In the genomic region with DNA sequence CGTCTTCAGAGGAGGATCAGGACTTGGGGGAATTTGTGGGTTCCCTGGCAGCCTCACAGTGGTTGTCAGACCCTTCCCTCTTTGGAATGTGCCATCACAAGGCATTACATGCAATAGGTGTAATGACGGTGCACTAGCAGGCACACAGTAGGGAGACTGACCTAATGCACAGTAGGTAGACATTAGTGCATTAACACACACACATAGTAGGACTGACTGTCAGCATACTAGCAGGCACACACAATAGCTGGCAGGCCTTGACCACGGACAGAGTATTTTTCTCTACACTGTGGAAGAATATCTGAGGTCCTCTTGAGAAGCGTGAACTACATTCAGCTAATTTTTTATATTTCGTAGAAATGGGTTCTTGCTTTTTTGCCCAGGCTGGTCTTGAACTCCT, we compare ENCODE assay signal across 14 cellular contexts.
"Had no signal": no experiment of that assay in that cellular context is flagged by ENCODE, and none has a peak within 500 bp of the region (broad histone marks: within the 10 kb centered on the region; RNA-seq: fewer than 3 reads in every experiment).

No MANE protein-coding gene starts in this region.

- ATAC-seq: left ventricle myocardium superior; right cardiac atrium; stimulated activated effector memory CD8-positive, alpha-beta T cell treated with anti-CD3 and anti-CD28 coated beads, Interleukin-12 subunit alpha, Interleukin-12 subunit beta, amount 100 ng/mL, for 72 hours had no signal

- H3K79me2 ChIP-seq: hepatocyte had no signal

- H3K27me3 ChIP-seq: hepatocyte, tibial nerve had no signal

- H3K36me3 ChIP-seq: tibial nerve had no signal

- H2AFZ ChIP-seq: hepatocyte had no signal

- H3K4me3 ChIP-seq: hepatocyte, tibial nerve had no signal

- H3K4me3 Mint-ChIP-seq: central memory CD8-positive, alpha-beta T cell; stimulated activated effector memory CD8-positive, alpha-beta T cell treated with anti-CD3 and anti-CD28 coated beads, Interleukin-12 subunit alpha, Interleukin-12 subunit beta, amount 100 ng/mL, for 72 hours had no signal

- H3K36me3 Mint-ChIP-seq: brain had no signal

- H3K27me3 Mint-ChIP-seq: brain; central memory CD8-positive, alpha-beta T cell had no signal

- H3K9me3 ChIP-seq: tibial nerve had no signal

- H3K27ac Mint-ChIP-seq: stimulated activated effector memory CD8-positive, alpha-beta T cell treated with anti-CD3 and anti-CD28 coated beads, Interleukin-12 subunit alpha, Interleukin-12 subunit beta, amount 100 ng/mL, for 72 hours had no signal

- H3K27ac ChIP-seq: epithelial cell of prostate, hepatocyte had no signal

- H3K9me3 Mint-ChIP-seq: central memory CD8-positive, alpha-beta T cell; stimulated activated effector memory CD8-positive, alpha-beta T cell treated with anti-CD3 and anti-CD28 coated beads, Interleukin-12 subunit alpha, Interleukin-12 subunit beta, amount 100 ng/mL, for 72 hours had no signal

- H3K4me2 ChIP-seq: hepatocyte had no signal

- DNase-seq: amygdala; cortex of kidney; effector memory CD4-positive, alpha-beta T cell; left ventricle myocardium superior; mesendoderm; right cardiac atrium; SHP77; T-helper 9 cell had no signal
